In the genomic region with DNA sequence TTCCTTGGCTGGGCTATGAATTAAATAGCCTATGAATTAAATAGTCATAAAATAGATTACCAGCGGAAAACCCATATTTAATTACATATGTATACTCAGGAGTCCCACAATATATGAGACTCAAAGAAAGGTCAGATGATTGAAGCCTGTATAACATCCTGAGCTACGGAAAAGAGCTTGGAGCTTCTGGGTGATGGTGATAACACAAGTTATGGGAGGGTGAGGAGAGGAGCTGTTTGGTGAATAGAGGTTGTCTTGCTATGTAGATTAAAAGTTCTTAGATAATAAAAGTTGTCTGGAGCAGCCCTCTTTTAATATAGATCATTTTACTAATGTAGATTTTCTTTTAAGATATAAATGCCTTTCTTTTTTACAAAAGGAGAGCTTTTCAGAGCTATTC, we compare ENCODE assay signal across 8 cellular contexts. TPM values are rescaled to one million over a fixed set of nuclear protein-coding genes. Genes with fewer than 3 reads are reported as not detected.
DNase-seq lines count a peak whose midpoint lies in the region; ATAC-seq and TF ChIP-seq lines count a peak whose summit lies in the region.

No MANE protein-coding gene starts in this region.

- no peak overlapping the region for H3K27ac Mint-ChIP-seq in GM23338
- peak overlapping the region; percentile 99 for H3K27ac Mint-ChIP-seq in T-helper 17 cell

- no peaks in the 10 kb centered on the region for H3K9me3 Mint-ChIP-seq in GM23338

- TF ChIP-seq POLR2A in body of pancreas (IDR thresholded peaks at IDR 0.05) = no peak

- H3K9me2 ChIP-seq in GM23338 (ENCODE audit: insufficient read depth) = no peaks in the 10 kb centered on the region

- peaks cover 10% of the 10 kb centered on the region; the same call in 2 of the 3 replicates for H3K36me3 Mint-ChIP-seq in GM23338 (ENCODE audit: low read depth)
- peaks cover 5% of the 10 kb centered on the region for H3K36me3 Mint-ChIP-seq in T-helper 17 cell (ENCODE audit: low read depth)

- no peak overlapping the region for H3K4me2 ChIP-seq in GM23338

- intact Hi-C loops in sciatic nerve (cut with DNase I) (no loop called here), body of pancreas (cut with DNase I) (no loop called here)

- H3K27me3 Mint-ChIP-seq in GM23338 (ENCODE audit: insufficient read depth, low read depth, poor library complexity) (peaks cover 18% of the 10 kb centered on the region), T-helper 17 cell (no peaks in the 10 kb centered on the region)

- H3K36me3 ChIP-seq in GM23338 (ENCODE audit: insufficient read depth) = peaks cover 12% of the 10 kb centered on the region; the same call in 1 of the 2 replicates
- H3K36me3 ChIP-seq in body of pancreas (replicated peaks in 1 of 2; ENCODE audit: insufficient read depth in 1 of 2, low read depth in 2 of 2) = no peaks in the 10 kb centered on the region

- H3K27ac ChIP-seq in GM23338 (ENCODE audit: low read depth) = no peak overlapping the region
- peak overlapping the region in 18 of 21 experiments; percentile 44 to 99 (median 94) for H3K27ac ChIP-seq in skin epidermis
- peak overlapping the region in 1 of 4 donors; percentile 87 for H3K27ac ChIP-seq in body of pancreas

- WGBS in body of pancreas, 2 donors = 57 to 64% methylated on average over 2 of the region's 2 CpGs

- no peaks in the 10 kb centered on the region for H3F3A ChIP-seq in GM23338 (replicated peaks; ENCODE audit: low read depth)

- no peaks in the 10 kb centered on the region for H3K9me3 ChIP-seq in T-helper 17 cell (ENCODE audit: control insufficient read depth, low read length, poor library complexity, severe bottlenecking)
- no peaks in the 10 kb centered on the region for H3K9me3 ChIP-seq in body of pancreas

- no peak overlapping the region; the same call in 1 of the 2 replicates for H3K4me3 ChIP-seq in GM23338
- peak overlapping the region; percentile 92 for H3K4me3 ChIP-seq in fibroblast of pulmonary artery (replicated peaks; ENCODE audit: low read depth, low read length)
- peak overlapping the region; percentile 9 to 93 (median 71) for H3K4me3 ChIP-seq in skin epidermis
- no peak overlapping the region for H3K4me3 ChIP-seq in body of pancreas

- H3K4me3 Mint-ChIP-seq in GM23338 (peak overlapping the region; percentile 92; the same call in 2 of the 3 replicates), T-helper 17 cell (peak overlapping the region; percentile 100)

- H3K27me3 ChIP-seq in GM23338 (ENCODE audit: insufficient read depth) (peaks cover 4% of the 10 kb centered on the region; the same call in 1 of the 2 replicates), body of pancreas (no peaks in the 10 kb centered on the region)

- H3K4me1 Mint-ChIP-seq in GM23338 (peaks cover 21% of the 10 kb centered on the region), T-helper 17 cell (peaks cover 52% of the 10 kb centered on the region)

- ATAC-seq in GM23338 (no peak), T-helper 17 cell (no peak), sciatic nerve (no peak), body of pancreas (no peak)

- H3K4me1 ChIP-seq in GM23338 (ENCODE audit: insufficient read depth) = peaks cover 9% of the 10 kb centered on the region
- H3K4me1 ChIP-seq in body of pancreas = peaks cover 42% of the 10 kb centered on the region

- no peak for DNase-seq in GM23338 (ENCODE audit: low spot score)
- DNase-seq in T-helper 17 cell = no peak
- DNase-seq in fibroblast of pulmonary artery (ENCODE audit: low read depth) = no peak
- no peak for DNase-seq in NCI-H226
- no peak for DNase-seq in sciatic nerve (ENCODE audit: low spot score)
- no peak for DNase-seq in stimulated activated CD4-positive, alpha-beta T cell treated with anti-CD3 and anti-CD28 coated beads, Interleukin-12 subunit alpha, Interleukin-12 subunit beta, amount 100 ng/mL, for 4 hours
- no peak for DNase-seq in body of pancreas

- no peak overlapping the region for H2AFZ ChIP-seq in GM23338

- H4K20me1 ChIP-seq in GM23338 (replicated peaks; ENCODE audit: insufficient read depth) = peaks cover 13% of the 10 kb centered on the region

- TF ChIP-seq CTCF in GM23338 (conservative IDR thresholded peaks at IDR 0.05; ENCODE audit: low read depth in 2 of 2) (no peak), fibroblast of pulmonary artery (IDR thresholded peaks at IDR 0.05; ENCODE audit: low read length, missing control alignments) (no peak), body of pancreas (IDR thresholded peaks at IDR 0.05) (no peak)

- H3K79me2 ChIP-seq in GM23338 (replicated peaks; ENCODE audit: insufficient read depth) = peaks cover 41% of the 10 kb centered on the region

TF ChIP-seq in GM23338, 12 proteins besides CTCF, POLR2A, EP300 and RAD21:
- TF ChIP-seq JUNB (IDR thresholded peaks at IDR 0.05; ENCODE audit: unreplicated experiment) (no peak), POLR2AphosphoS5 (IDR thresholded peaks at IDR 0.05; ENCODE audit: low read depth) (no peak), EZH2phosphoT487 (IDR thresholded peaks at IDR 0.05; ENCODE audit: unreplicated experiment) (no peak), ZNF331 (CRISPR knock-in tag; IDR thresholded peaks at IDR 0.05; ENCODE audit: low read depth) (no peak)

RNA-seq across cellular contexts. Expression of a gene that starts 1.8 kb away (rescaled TPM):
- total RNA-seq in GM23338 (2014; rRNA removed; shearing (Covaris generic)) = 73.1 and 85.3 TPM in 2 replicates
- polyA plus RNA-seq in GM23338 (2016; fragmentation: Nextera tagmentation; extraction: Ambion mirVana) = 18.9 and 19.0 TPM in 2 replicates
- 10 to 100 TPM; 47.6 to 52.6 TPM for total RNA-seq in T-helper 17 cell
- total RNA-seq in sciatic nerve = 86.6 TPM
- 10 to 100 TPM; 27.8 to 38.2 TPM for total RNA-seq in body of pancreas

RNA-seq across cellular contexts. Expression of a gene that starts 4.2 kb away (rescaled TPM):
- total RNA-seq in GM23338 (2014; rRNA removed; shearing (Covaris generic)) = 2.4 and 2.7 TPM in 2 replicates
- 1.5 and 2.3 TPM in 2 replicates for polyA plus RNA-seq in GM23338 (2016; fragmentation: Nextera tagmentation; extraction: Ambion mirVana)
- total RNA-seq in T-helper 17 cell (1 to 10 TPM; 3.7 to 5.6 TPM), sciatic nerve (15.2 TPM), body of pancreas (10 to 100 TPM in 1 of 2 donors, 1 to 10 TPM in 1; 6.0 to 10.2 TPM)

Comparison
In these comparisons a context has a peak if more than half of its experiments do, and no peak if none do; other contexts are left out.
1. H3K4me3 ChIP-seq: peak in fibroblast of pulmonary artery (single experiment) and skin epidermis (7 of 7); none in GM23338 (single experiment) and body of pancreas (0 of 2).